Comparison of ENCODE assay signal across 8 cellular contexts in the genomic region with DNA sequence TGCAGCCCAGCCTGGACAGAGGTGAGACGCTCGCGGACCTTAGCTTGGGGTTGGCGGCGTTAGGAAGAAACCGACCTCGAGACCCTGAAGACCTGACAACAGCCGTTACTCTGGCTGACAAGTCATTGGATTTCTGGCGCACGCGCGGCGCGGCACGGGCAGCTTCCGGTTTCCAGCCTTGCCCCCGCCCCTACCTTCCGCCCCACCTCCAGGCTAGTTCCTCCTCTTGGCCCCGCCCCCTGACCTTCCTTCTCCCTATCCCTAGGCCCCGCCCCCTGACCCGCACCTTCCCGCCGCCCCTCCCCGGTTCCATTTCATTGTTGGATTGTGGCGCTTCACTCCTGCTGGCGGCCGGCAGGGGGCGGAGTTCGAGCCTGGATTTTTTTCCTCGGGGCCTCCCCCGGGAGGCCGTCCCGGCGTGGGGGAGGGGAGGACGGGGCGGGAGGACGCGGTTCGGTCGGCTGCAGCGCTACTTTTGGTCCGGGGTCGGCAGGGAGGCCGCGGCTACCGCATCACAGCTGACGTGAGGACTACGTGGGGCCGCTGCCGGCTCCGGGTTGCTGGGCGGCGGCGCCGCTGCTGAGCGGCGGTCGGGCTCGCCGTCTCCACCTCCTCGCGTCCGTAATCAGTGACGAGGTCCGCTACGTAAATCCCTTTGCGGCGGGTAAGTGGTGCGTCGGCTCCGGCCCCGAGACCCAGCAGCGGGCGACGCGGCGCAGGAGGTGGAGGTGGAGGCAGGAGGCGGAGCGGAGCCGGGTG. TPM values are rescaled to one million over a fixed set of nuclear protein-coding genes. Genes with fewer than 3 reads are reported as not detected.
DNase-seq lines count a peak whose midpoint lies in the region; ATAC-seq and TF ChIP-seq lines count a peak whose summit lies in the region.

A gene (plus strand): TSS at position 317 of the 759 bp plus-strand sequence. CDS start 10,990 bp downstream, outside the sequence.

- TF ChIP-seq CTCF in BJ (IDR thresholded peaks at IDR 0.05; ENCODE audit: insufficient read depth, low read depth, low read length) (peak; percentile 95), choroid plexus epithelial cell (conservative IDR thresholded peaks at IDR 0.05; ENCODE audit: low read depth, low read length) (peak; percentile 78)

- no peaks in the 10 kb centered on the region for H3K27me3 ChIP-seq in BJ (ENCODE audit: control insufficient read depth, insufficient read depth, low read length)

- peak; percentile 76 for ATAC-seq in HG03442 (IDR thresholded peaks at IDR 0.05; ENCODE audit: unreplicated experiment)
- peak; percentile 83 for ATAC-seq in activated CD4-positive, alpha-beta T cell treated with anti-CD3 and anti-CD28 coated beads for 36 hours

- peaks cover 57% of the 10 kb centered on the region for H3K4me1 Mint-ChIP-seq in activated CD4-positive, alpha-beta T cell treated with anti-CD3 and anti-CD28 coated beads for 36 hours

- H3K4me3 ChIP-seq in BJ (ENCODE audit: low read depth, low read length): peak within 1 kb of the TSS; percentile 90
- peak within 1 kb of the TSS; percentile 85 for H3K4me3 ChIP-seq in choroid plexus epithelial cell (ENCODE audit: low read depth, low read length)

- H3K27ac Mint-ChIP-seq in activated CD4-positive, alpha-beta T cell treated with anti-CD3 and anti-CD28 coated beads for 36 hours: peak within 1 kb of the TSS; percentile 99

- DNase-seq in BJ (ENCODE audit: low read depth) (peak; percentile 65), GM19238 (ENCODE audit: insufficient read length, low spot score) (peak; percentile 84), NCI-H510A treated with DMSO at 0.1 percent for 48 hours (lab: John Stamatoyannopoulos, UW) (peak; percentile 91), choroid plexus epithelial cell (ENCODE audit: low read depth) (peak; percentile 98), kidney tubule cell (ENCODE audit: low spot score) (peak; percentile 96)
- DNase-seq in activated CD4-positive, alpha-beta T cell treated with anti-CD3 and anti-CD28 coated beads for 36 hours: peak; percentile 100
- DNase-seq in stimulated activated CD4-positive, alpha-beta T cell treated with anti-CD3 and anti-CD28 coated beads, Interleukin-1b, Interleukin-23, amount 100 ng/mL, for 24 hours (ENCODE audit: low read depth in 4 of 4, low spot score in 1 of 4): peak; percentile 100

- CTCF ChIA-PET in BJ (lab: Yijun Ruan, JAX): interaction anchor here (0.6 to 14.6 kb wide), 12 partner anchors 10 to 783 kb away, joined by 3 to 239 read pairs (median 4); no protein-coding TSS in a partner anchor
- CTCF ChIA-PET in activated CD4-positive, alpha-beta T cell treated with anti-CD3 and anti-CD28 coated beads for 36 hours (lab: Charles Lee): interaction anchor here (0.5 to 8.9 kb wide), 14 partner anchors 17 to 225 kb away, joined by 3 to 102 read pairs (median 4); no protein-coding TSS in a partner anchor

- no peaks in the 10 kb centered on the region for H3K27me3 Mint-ChIP-seq in activated CD4-positive, alpha-beta T cell treated with anti-CD3 and anti-CD28 coated beads for 36 hours

- intact Hi-C loops in activated CD4-positive, alpha-beta T cell treated with anti-CD3 and anti-CD28 coated beads for 36 hours (cut with DNase I, micrococcal nuclease): loop anchor here (1.0 to 10.0 kb wide), 15 partner anchors 23 to 516 kb away; a partner anchor contains a TSS

- H3K9me3 Mint-ChIP-seq in activated CD4-positive, alpha-beta T cell treated with anti-CD3 and anti-CD28 coated beads for 36 hours (ENCODE audit: low read depth): no peaks in the 10 kb centered on the region

- POLR2A ChIA-PET in BJ (lab: Charles Lee): interaction anchor here (1.0 kb wide), 1 partner anchor 69 kb away, joined by 5 read pairs; no protein-coding TSS in a partner anchor
- POLR2A ChIA-PET in activated CD4-positive, alpha-beta T cell treated with anti-CD3 and anti-CD28 coated beads for 36 hours (lab: Charles Lee): interaction anchor here (0.6 to 3.8 kb wide), 10 partner anchors 23 to 93 kb away, joined by 3 to 93 read pairs (median 4); no protein-coding TSS in a partner anchor

- peaks cover 17% of the 10 kb centered on the region for H3K36me3 Mint-ChIP-seq in activated CD4-positive, alpha-beta T cell treated with anti-CD3 and anti-CD28 coated beads for 36 hours (ENCODE audit: low read depth)

- H3K4me3 Mint-ChIP-seq in activated CD4-positive, alpha-beta T cell treated with anti-CD3 and anti-CD28 coated beads for 36 hours: peak within 1 kb of the TSS; percentile 86

- H3K36me3 ChIP-seq in BJ (ENCODE audit: control insufficient read depth, insufficient read depth, low read length): no peaks in the 10 kb centered on the region

RNA-seq across cellular contexts. Expression of the gene that starts here (rescaled TPM):
- polyA plus RNA-seq in BJ (2011; rRNA removed): 20.5 and 28.8 TPM in 2 replicates
- polyA minus RNA-seq in BJ (2011; rRNA and poly(A)+ RNA removed): 6.8 and 12.7 TPM in 2 replicates
- 100 to 1,000 TPM; 106 to 126 TPM for total RNA-seq in activated CD4-positive, alpha-beta T cell treated with anti-CD3 and anti-CD28 coated beads for 36 hours

Comparison
In these comparisons a context has a peak if more than half of its experiments do, and no peak if none do; other contexts are left out.
1. Peak in every context shown above with its lines: DNase-seq, ATAC-seq and H3K4me3 ChIP-seq.